In the genomic region with DNA sequence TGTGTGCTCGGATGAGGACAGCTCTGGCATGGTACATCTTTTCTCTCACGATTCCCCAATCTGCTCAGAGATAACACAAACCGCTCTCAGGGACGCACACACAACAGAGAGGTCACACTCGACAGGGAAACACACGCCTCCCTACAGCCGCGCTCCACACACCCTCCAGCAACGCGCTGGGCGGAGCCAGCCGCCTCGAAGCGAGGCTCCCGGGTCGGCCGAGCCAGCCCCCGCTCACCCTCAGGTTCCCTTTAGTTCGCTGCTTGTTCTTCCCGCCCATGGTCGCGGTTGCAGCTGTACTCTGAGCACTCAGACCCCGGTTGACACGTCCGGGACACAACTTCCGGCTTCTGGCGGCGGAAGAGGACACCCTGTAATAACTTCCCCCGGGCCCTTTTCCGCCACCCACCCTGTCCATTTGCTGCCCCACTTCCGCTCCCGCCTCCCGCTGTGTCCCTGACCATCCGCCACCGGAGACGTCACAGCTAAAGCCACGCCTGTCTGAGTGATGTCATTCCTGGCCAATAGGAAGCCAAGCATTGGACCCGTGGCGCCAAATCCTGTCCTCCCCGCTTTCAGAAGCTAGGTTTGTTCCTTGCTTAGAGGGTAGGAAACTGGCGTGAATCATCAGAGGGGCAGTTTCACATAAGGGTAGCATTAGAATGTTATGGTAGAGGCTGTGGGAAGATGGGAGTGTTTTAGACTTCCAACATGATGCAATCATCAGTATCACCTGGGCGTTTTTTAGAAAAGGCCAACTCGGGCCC, we compare ENCODE assay signal across 8 cellular contexts. TPM values are rescaled to one million over a fixed set of nuclear protein-coding genes. Genes with fewer than 3 reads are reported as not detected.
DNase-seq lines count a peak whose midpoint lies in the region; ATAC-seq and TF ChIP-seq lines count a peak whose summit lies in the region.

A gene with protein sequence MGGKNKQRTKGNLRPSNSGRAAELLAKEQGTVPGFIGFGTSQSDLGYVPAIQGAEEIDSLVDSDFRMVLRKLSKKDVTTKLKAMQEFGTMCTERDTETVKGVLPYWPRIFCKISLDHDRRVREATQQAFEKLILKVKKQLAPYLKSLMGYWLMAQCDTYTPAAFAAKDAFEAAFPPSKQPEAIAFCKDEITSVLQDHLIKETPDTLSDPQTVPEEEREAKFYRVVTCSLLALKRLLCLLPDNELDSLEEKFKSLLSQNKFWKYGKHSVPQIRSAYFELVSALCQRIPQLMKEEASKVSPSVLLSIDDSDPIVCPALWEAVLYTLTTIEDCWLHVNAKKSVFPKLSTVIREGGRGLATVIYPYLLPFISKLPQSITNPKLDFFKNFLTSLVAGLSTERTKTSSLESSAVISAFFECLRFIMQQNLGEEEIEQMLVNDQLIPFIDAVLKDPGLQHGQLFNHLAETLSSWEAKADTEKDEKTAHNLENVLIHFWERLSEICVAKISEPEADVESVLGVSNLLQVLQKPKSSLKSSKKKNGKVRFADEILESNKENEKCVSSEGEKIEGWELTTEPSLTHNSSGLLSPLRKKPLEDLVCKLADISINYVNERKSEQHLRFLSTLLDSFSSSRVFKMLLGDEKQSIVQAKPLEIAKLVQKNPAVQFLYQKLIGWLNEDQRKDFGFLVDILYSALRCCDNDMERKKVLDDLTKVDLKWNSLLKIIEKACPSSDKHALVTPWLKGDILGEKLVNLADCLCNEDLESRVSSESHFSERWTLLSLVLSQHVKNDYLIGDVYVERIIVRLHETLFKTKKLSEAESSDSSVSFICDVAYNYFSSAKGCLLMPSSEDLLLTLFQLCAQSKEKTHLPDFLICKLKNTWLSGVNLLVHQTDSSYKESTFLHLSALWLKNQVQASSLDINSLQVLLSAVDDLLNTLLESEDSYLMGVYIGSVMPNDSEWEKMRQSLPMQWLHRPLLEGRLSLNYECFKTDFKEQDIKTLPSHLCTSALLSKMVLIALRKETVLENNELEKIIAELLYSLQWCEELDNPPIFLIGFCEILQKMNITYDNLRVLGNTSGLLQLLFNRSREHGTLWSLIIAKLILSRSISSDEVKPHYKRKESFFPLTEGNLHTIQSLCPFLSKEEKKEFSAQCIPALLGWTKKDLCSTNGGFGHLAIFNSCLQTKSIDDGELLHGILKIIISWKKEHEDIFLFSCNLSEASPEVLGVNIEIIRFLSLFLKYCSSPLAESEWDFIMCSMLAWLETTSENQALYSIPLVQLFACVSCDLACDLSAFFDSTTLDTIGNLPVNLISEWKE (N-terminal part only) (minus strand): TSS at position 352 of the 767 bp plus-strand sequence. CDS start 72 bp downstream, at position 280.

- no peaks in the 10 kb centered on the region for H3K27me3 Mint-ChIP-seq in CD8-positive, alpha-beta T cell (ENCODE audit: low read depth)

- no peaks in the 10 kb centered on the region for H3K36me3 ChIP-seq in CD8-positive, alpha-beta T cell (ENCODE audit: insufficient read depth, low read length)
- H3K36me3 ChIP-seq in effector memory CD4-positive, alpha-beta T cell (ENCODE audit: control insufficient read depth, insufficient read depth, low read length): no peaks in the 10 kb centered on the region

- intact Hi-C loops in CD8-positive, alpha-beta T cell (cut with DNase I, micrococcal nuclease): loop anchor here (1.0 to 10.0 kb wide), 7 partner anchors 10 to 306 kb away; a partner anchor contains a TSS

- H3K4me3 ChIP-seq in CD8-positive, alpha-beta T cell (ENCODE audit: low read depth, low read length): peak within 1 kb of the TSS; percentile 98
- peak within 1 kb of the TSS; percentile 66 for H3K4me3 ChIP-seq in effector memory CD4-positive, alpha-beta T cell (ENCODE audit: insufficient read depth, low read depth, low read length, poor library complexity, severe bottlenecking)

- H3K27ac ChIP-seq in CD8-positive, alpha-beta T cell (ENCODE audit: low read depth, low read length): peak within 1 kb of the TSS; percentile 84
- H3K27ac ChIP-seq in effector memory CD4-positive, alpha-beta T cell (ENCODE audit: insufficient read depth, low read length, poor library complexity, severe bottlenecking): peak within 1 kb of the TSS; percentile 82

- no peak for TF ChIP-seq CTCF in CD8-positive, alpha-beta T cell (IDR thresholded peaks at IDR 0.05)

- H3K27ac Mint-ChIP-seq in CD8-positive, alpha-beta T cell: peak within 1 kb of the TSS; percentile 95

- CTCF ChIA-PET in CD8-positive, alpha-beta T cell (lab: Charles Lee): interaction anchor here (0.7 to 2.5 kb wide), 5 partner anchors 10 to 79 kb away, joined by 3 to 6 read pairs (median 5); no protein-coding TSS in a partner anchor

- H3K27me3 ChIP-seq in CD8-positive, alpha-beta T cell (ENCODE audit: insufficient read depth, low read length): no peaks in the 10 kb centered on the region
- H3K27me3 ChIP-seq in effector memory CD4-positive, alpha-beta T cell (replicated peaks; ENCODE audit: control insufficient read depth, insufficient read depth, low read length, poor library complexity, severe bottlenecking): no peaks in the 10 kb centered on the region

- peak within 1 kb of the TSS; percentile 93 for H3K4me3 Mint-ChIP-seq in CD8-positive, alpha-beta T cell

- DNase-seq in CD8-positive, alpha-beta T cell: peak; percentile 98 to 99 (median 98)
- DNase-seq in HS-27A (ENCODE audit: low read depth) (peak; percentile 99), NK-92 (lab: John Stamatoyannopoulos, UW; ENCODE audit: unreplicated experiment) (peak; percentile 92), lung microvascular endothelial cell (ENCODE audit: low read depth in 2 of 2) (peak; percentile 99 to 100)
- DNase-seq in activated CD8-positive, alpha-beta memory T cell treated with anti-CD3 and anti-CD28 coated beads for 1 hour (ENCODE audit: extremely low read depth in 1 of 2, low read depth in 1 of 2): peak; percentile 93 to 99
- DNase-seq in effector memory CD4-positive, alpha-beta T cell: peak; percentile 98 to 99 (median 99)
- DNase-seq in stimulated activated CD4-positive, alpha-beta T cell treated with anti-CD3 and anti-CD28 coated beads, TNF-alpha, amount 100 ng/mL, for 48 hours (ENCODE audit: low read depth in 3 of 3): peak; percentile 97 to 99 (median 99)

- peaks cover 40% of the 10 kb centered on the region for H3K4me1 Mint-ChIP-seq in CD8-positive, alpha-beta T cell (ENCODE audit: low read depth)

- no peaks in the 10 kb centered on the region for H3K9me3 ChIP-seq in CD8-positive, alpha-beta T cell (ENCODE audit: low read length)
- no peaks in the 10 kb centered on the region for H3K9me3 ChIP-seq in effector memory CD4-positive, alpha-beta T cell (ENCODE audit: control insufficient read depth, low read length)

- H3K4me1 ChIP-seq in CD8-positive, alpha-beta T cell (ENCODE audit: insufficient read depth, low read length): peaks cover 21% of the 10 kb centered on the region
- peaks cover 16% of the 10 kb centered on the region for H3K4me1 ChIP-seq in effector memory CD4-positive, alpha-beta T cell (ENCODE audit: control insufficient read depth, insufficient read depth, low read length, poor library complexity, severe bottlenecking)

- peaks cover 17% of the 10 kb centered on the region for H3K36me3 Mint-ChIP-seq in CD8-positive, alpha-beta T cell

- peak; percentile 93 for ATAC-seq in CD8-positive, alpha-beta T cell
- ATAC-seq in GM19467 (IDR thresholded peaks at IDR 0.05; ENCODE audit: unreplicated experiment): peak; percentile 98

- H3K9me3 Mint-ChIP-seq in CD8-positive, alpha-beta T cell: no peaks in the 10 kb centered on the region

- POLR2A ChIA-PET in CD8-positive, alpha-beta T cell (lab: Charles Lee): interaction anchor here (0.8 to 3.7 kb wide), 10 partner anchors 10 to 93 kb away, joined by 3 to 82 read pairs (median 3); a partner anchor contains a TSS

RNA-seq across cellular contexts. Expression of the gene that starts here (rescaled TPM):
- total RNA-seq in CD8-positive, alpha-beta T cell: 10 to 100 TPM; 26.3 to 28.5 TPM
- 13.3 and 16.5 TPM in 2 replicates for total RNA-seq in lung microvascular endothelial cell

Comparison
In these comparisons a context has a peak if more than half of its experiments do, and no peak if none do; other contexts are left out.
1. Peak in every context shown above with its lines: DNase-seq, ATAC-seq, H3K4me3 ChIP-seq and H3K27ac ChIP-seq.